ENCODE assay signal across 12 cellular contexts in genomic region chr9:118829334-118829733, GRCh38.
A peak's percentile ranks its signal among the peaks of the same experiment; 100 is the strongest.
DNase-seq lines count a peak whose midpoint lies in the region; FAIRE-seq and TF ChIP-seq lines count a peak whose summit lies in the region.
"Had no signal": no experiment of that assay in that cellular context is flagged by ENCODE, and none has a peak within 500 bp of the region (broad histone marks: within the 10 kb centered on the region; RNA-seq: fewer than 3 reads in every experiment).

No MANE protein-coding gene starts in this region.

- H3K4me3 ChIP-seq in breast epithelium (no peak overlapping the region), kidney (ENCODE audit: low read length in 2 of 2) (no peak overlapping the region)

- H3K4me1 Mint-ChIP-seq in MCF 10A (ENCODE audit: insufficient read depth, unreplicated experiment): no peaks in the 10 kb centered on the region
- H3K4me1 Mint-ChIP-seq: activated naive CD4-positive, alpha-beta T cell treated with anti-CD3 and anti-CD28 coated beads, Interleukin-2, amount 10 ng/mL, durations not matched to agents 7 days and 5 days had no signal

- H3K4me3 Mint-ChIP-seq in MCF 10A (ENCODE audit: unreplicated experiment): no peak overlapping the region
- H3K4me3 Mint-ChIP-seq: activated naive CD4-positive, alpha-beta T cell treated with anti-CD3 and anti-CD28 coated beads, Interleukin-2, amount 10 ng/mL, durations not matched to agents 7 days and 5 days had no signal

- TF ChIP-seq CTCF in MCF 10A (IDR thresholded peaks at IDR 0.05; ENCODE audit: unreplicated experiment): no peak
- peak in 1 of 3 donors; percentile 32 for TF ChIP-seq CTCF in breast epithelium (IDR thresholded peaks at IDR 0.05)
- peak; percentile 89 for TF ChIP-seq CTCF in VCaP (conservative IDR thresholded peaks at IDR 0.05)
- TF ChIP-seq CTCF in kidney (IDR thresholded peaks at IDR 0.05; ENCODE audit: borderline replicate concordance, extremely low read depth, insufficient read depth): peak; percentile 23

- H3K4me1 ChIP-seq in breast epithelium (no peaks in the 10 kb centered on the region), kidney (ENCODE audit: control insufficient read depth in 1 of 2, insufficient read depth in 1 of 2, low read depth in 1 of 2, low read length in 2 of 2) (no peaks in the 10 kb centered on the region)

- intact Hi-C loops in MCF 10A (cut with micrococcal nuclease): no loop called here
- intact Hi-C loops in breast epithelium (cut with DNase I; ENCODE audit: low total_unique reads): no loop called here
- intact Hi-C loops in kidney (cut with DNase I): no loop called here

- peaks cover 7% of the 10 kb centered on the region for H3K9me3 Mint-ChIP-seq in MCF 10A (ENCODE audit: unreplicated experiment)

- CTCF ChIA-PET in MCF 10A (lab: Yijun Ruan, JAX): interaction anchor here (0.6 kb wide), 1 partner anchor 49 kb away, joined by 5 read pairs; no protein-coding TSS in a partner anchor

- no TSS peak for BruUV-seq in MCF 10A (replicated peaks; lab: Mats Ljungman, UMichigan)

- H3K27me3 Mint-ChIP-seq in MCF 10A (ENCODE audit: insufficient read depth, unreplicated experiment): no peaks in the 10 kb centered on the region
- H3K27me3 Mint-ChIP-seq: activated naive CD4-positive, alpha-beta T cell treated with anti-CD3 and anti-CD28 coated beads, Interleukin-2, amount 10 ng/mL, durations not matched to agents 7 days and 5 days had no signal

- H3K36me3 ChIP-seq in breast epithelium: no peaks in the 10 kb centered on the region
- H3K36me3 ChIP-seq in kidney (ENCODE audit: control insufficient read depth in 1 of 2, insufficient read depth in 2 of 2, low read length in 2 of 2): no peaks in the 10 kb centered on the region

- H3K36me3 Mint-ChIP-seq in MCF 10A (ENCODE audit: insufficient read depth, unreplicated experiment): no peaks in the 10 kb centered on the region
- H3K36me3 Mint-ChIP-seq: activated naive CD4-positive, alpha-beta T cell treated with anti-CD3 and anti-CD28 coated beads, Interleukin-2, amount 10 ng/mL, durations not matched to agents 7 days and 5 days had no signal

- H3K27ac ChIP-seq in breast epithelium: no peak overlapping the region
- no peak overlapping the region for H3K27ac ChIP-seq in VCaP
- no peak overlapping the region for H3K27ac ChIP-seq in kidney (ENCODE audit: low read depth in 2 of 2, low read length in 2 of 2)

- no peak for TF ChIP-seq POLR2A in breast epithelium (IDR thresholded peaks at IDR 0.05)

- FAIRE-seq in kidney (lab: Jason Lieb, UNC) (peak; percentile 81), urothelium cell line (lab: Jason Lieb, UNC) (no peak)
- FAIRE-seq: TTC549 had no signal

- no peak overlapping the region for H3K27ac Mint-ChIP-seq in MCF 10A (ENCODE audit: low read depth, unreplicated experiment)
- H3K27ac Mint-ChIP-seq: activated naive CD4-positive, alpha-beta T cell treated with anti-CD3 and anti-CD28 coated beads, Interleukin-2, amount 10 ng/mL, durations not matched to agents 7 days and 5 days had no signal

- no peaks in the 10 kb centered on the region for H3K27me3 ChIP-seq in breast epithelium

- H3K9me3 ChIP-seq in breast epithelium (no peaks in the 10 kb centered on the region), kidney (ENCODE audit: control insufficient read depth in 1 of 2, low read length in 2 of 2) (no peaks in the 10 kb centered on the region)

- POLR2A ChIA-PET in MCF 10A (lab: Yijun Ruan, JAX): no interaction called here

- DNase-seq in MCF 10A (ENCODE audit: unreplicated experiment) (peak; percentile 40), breast epithelium (ENCODE audit: low spot score in 2 of 2) (no peak), kidney (no peak), urothelium cell line (ENCODE audit: low spot score) (peak; percentile 2), GOT3 (lab: John Stamatoyannopoulos, UW) (no peak), ureter (ENCODE audit: low spot score) (no peak)
- DNase-seq in activated CD4-positive, alpha-beta T cell treated with anti-CD3 and anti-CD28 coated beads, Interleukin-2, amount 50 U/mL, for 4 hours: no peak
- DNase-seq: activated naive CD4-positive, alpha-beta T cell treated with anti-CD3 and anti-CD28 coated beads, Interleukin-2, amount 10 ng/mL, durations not matched to agents 7 days and 5 days; MV-4-11; nucleus accumbens had no signal

- no peak overlapping the region for H3K9ac ChIP-seq in kidney (ENCODE audit: low read length in 2 of 2)

Comparison
In these comparisons a context has a peak if more than half of its experiments do, and no peak if none do; other contexts are left out.
1. DNase-seq: peak in MCF 10A (single experiment) and urothelium cell line (single experiment); none in breast epithelium (0 of 2), kidney (single experiment), GOT3 (single experiment), activated CD4-positive, alpha-beta T cell treated with anti-CD3 and anti-CD28 coated beads, Interleukin-2, amount 50 U/mL, for 4 hours (0 of 2) and ureter (single experiment).